In genomic region chr6:10531942-10532341, GRCh38 we compare ENCODE assay signal across 12 cellular contexts. TPM values are rescaled to one million over a fixed set of nuclear protein-coding genes. Genes with fewer than 3 reads are reported as not detected.
DNase-seq lines count a peak whose midpoint lies in the region; ATAC-seq and TF ChIP-seq lines count a peak whose summit lies in the region.
"Had no signal": no experiment of that assay in that cellular context is flagged by ENCODE, and none has a peak within 500 bp of the region (broad histone marks: within the 10 kb centered on the region; RNA-seq: fewer than 3 reads in every experiment).

No MANE protein-coding gene starts in this region.

- no peak for TF ChIP-seq POLR2A in spleen (IDR thresholded peaks at IDR 0.05)

- in situ Hi-C loops in KBM-7 (cut with MboI; ENCODE audit: low pct_unique_long_range_greater_than_20kb, low sequenced_read_pairs) = no loop called here

- no peaks in the 10 kb centered on the region for H3K9me3 ChIP-seq in spleen

- H3K4me3 Mint-ChIP-seq in activated T-cell treated with anti-CD3 and anti-CD28 coated beads, Interleukin-2, amount 50 U/mL, for 24 hours = peak overlapping the region; percentile 38
- H3K4me3 Mint-ChIP-seq in dendritic cell treated with granulocyte-macrophage colony-stimulating factor and Interleukin-4, amounts not matched to agents 40 ng/mL and 50 ng/mL, for 4 days = peak overlapping the region; percentile 75
- H3K4me3 Mint-ChIP-seq in activated T-helper 2 cell treated with anti-CD3 and anti-CD28 coated beads, Interferon-gamma antibody, Interleukin-2, Interleukin-4, amounts not matched to agents 10 μg/mL and 5 μg/mL and 100 μg/mL, durations not matched to agents 14 hours and 24 hours and 36 hours (ENCODE audit: low read depth) = no peak overlapping the region

- peaks cover 3% of the 10 kb centered on the region for H3K36me3 Mint-ChIP-seq in activated T-cell treated with anti-CD3 and anti-CD28 coated beads, Interleukin-2, amount 50 U/mL, for 24 hours (ENCODE audit: low read depth)
- H3K36me3 Mint-ChIP-seq in dendritic cell treated with granulocyte-macrophage colony-stimulating factor and Interleukin-4, amounts not matched to agents 40 ng/mL and 50 ng/mL, for 4 days (ENCODE audit: low read depth) = peaks cover 27% of the 10 kb centered on the region
- H3K36me3 Mint-ChIP-seq in activated T-helper 2 cell treated with anti-CD3 and anti-CD28 coated beads, Interferon-gamma antibody, Interleukin-2, Interleukin-4, amounts not matched to agents 10 μg/mL and 5 μg/mL and 100 μg/mL, durations not matched to agents 14 hours and 24 hours and 36 hours (ENCODE audit: low read depth) = no peaks in the 10 kb centered on the region

- no peaks in the 10 kb centered on the region for H3K9me3 Mint-ChIP-seq in activated T-cell treated with anti-CD3 and anti-CD28 coated beads, Interleukin-2, amount 50 U/mL, for 24 hours
- H3K9me3 Mint-ChIP-seq in dendritic cell treated with granulocyte-macrophage colony-stimulating factor and Interleukin-4, amounts not matched to agents 40 ng/mL and 50 ng/mL, for 4 days = no peaks in the 10 kb centered on the region
- H3K9me3 Mint-ChIP-seq in activated T-helper 2 cell treated with anti-CD3 and anti-CD28 coated beads, Interferon-gamma antibody, Interleukin-2, Interleukin-4, amounts not matched to agents 10 μg/mL and 5 μg/mL and 100 μg/mL, durations not matched to agents 14 hours and 24 hours and 36 hours = no peaks in the 10 kb centered on the region

- intact Hi-C loops in dendritic cell treated with granulocyte-macrophage colony-stimulating factor and Interleukin-4, amounts not matched to agents 40 ng/mL and 50 ng/mL, for 4 days (cut with micrococcal nuclease) = no loop called here
- intact Hi-C loops in spleen (cut with DNase I; ENCODE audit: low total_unique reads) = no loop called here
- intact Hi-C loops in activated T-helper 2 cell treated with anti-CD3 and anti-CD28 coated beads, Interferon-gamma antibody, Interleukin-2, Interleukin-4, amounts not matched to agents 10 μg/mL and 5 μg/mL and 100 μg/mL, durations not matched to agents 14 hours and 24 hours and 36 hours (cut with micrococcal nuclease) = no loop called here

- peak overlapping the region in 3 of 8 donors; percentile 21 to 55 (median 53) for H3K27ac ChIP-seq in spleen
- H3K27ac ChIP-seq: GM23248 had no signal

- peak overlapping the region in 6 of 8 donors; percentile 4 to 73 (median 6) for H3K4me3 ChIP-seq in spleen
- H3K4me3 ChIP-seq: GM23248 had no signal

- no peak for TF ChIP-seq CTCF in spleen (IDR thresholded peaks at IDR 0.05 in 8 of 11, conservative IDR thresholded peaks at IDR 0.05 in 3 of 11)

- H3K27me3 Mint-ChIP-seq in activated T-cell treated with anti-CD3 and anti-CD28 coated beads, Interleukin-2, amount 50 U/mL, for 24 hours = no peaks in the 10 kb centered on the region
- no peaks in the 10 kb centered on the region for H3K27me3 Mint-ChIP-seq in dendritic cell treated with granulocyte-macrophage colony-stimulating factor and Interleukin-4, amounts not matched to agents 40 ng/mL and 50 ng/mL, for 4 days
- no peaks in the 10 kb centered on the region for H3K27me3 Mint-ChIP-seq in activated T-helper 2 cell treated with anti-CD3 and anti-CD28 coated beads, Interferon-gamma antibody, Interleukin-2, Interleukin-4, amounts not matched to agents 10 μg/mL and 5 μg/mL and 100 μg/mL, durations not matched to agents 14 hours and 24 hours and 36 hours (ENCODE audit: low read depth)

- ATAC-seq in GM19351 (IDR thresholded peaks at IDR 0.05; ENCODE audit: unreplicated experiment) = no peak

- no peaks in the 10 kb centered on the region for H3K36me3 ChIP-seq in spleen

- WGBS in spleen, 5 donors = 33 to 50% (median 37%) methylated on average over 9 of the region's 9 CpGs

- peaks cover 32 to 97% (median 85%) of the 10 kb centered on the region in 6 donors for H3K4me1 ChIP-seq in spleen

- DNase-seq in activated T-cell treated with anti-CD3 and anti-CD28 coated beads, Interleukin-2, amount 50 U/mL, for 24 hours = no peak
- DNase-seq in activated T-cell treated with anti-CD3 and anti-CD28 coated beads for 4 hours (no peak), KBM-7 (peak; percentile 54), spleen (no peak), H4 (ENCODE audit: low spot score) (no peak)
- no peak for DNase-seq in activated T-helper 2 cell treated with anti-CD3 and anti-CD28 coated beads, Interferon-gamma antibody, Interleukin-2, Interleukin-4, amounts not matched to agents 10 μg/mL and 5 μg/mL and 100 μg/mL, durations not matched to agents 14 hours and 24 hours and 36 hours (ENCODE audit: low spot score)
- DNase-seq: activated T-cell treated with anti-CD3 and anti-CD28 coated beads, Interleukin-2, amount 50 U/mL, for 1 hour; GM23248; NCI-H2029; stimulated activated CD4-positive, alpha-beta T cell treated with anti-CD3 and anti-CD28 coated beads, Interleukin-2, amount 100 ng/mL, for 24 hours had no signal

- H3K4me1 Mint-ChIP-seq in activated T-cell treated with anti-CD3 and anti-CD28 coated beads, Interleukin-2, amount 50 U/mL, for 24 hours (ENCODE audit: low read depth) = peaks cover 57% of the 10 kb centered on the region
- H3K4me1 Mint-ChIP-seq in dendritic cell treated with granulocyte-macrophage colony-stimulating factor and Interleukin-4, amounts not matched to agents 40 ng/mL and 50 ng/mL, for 4 days (ENCODE audit: low read depth) = peaks cover 81% of the 10 kb centered on the region
- peaks cover 35% of the 10 kb centered on the region for H3K4me1 Mint-ChIP-seq in activated T-helper 2 cell treated with anti-CD3 and anti-CD28 coated beads, Interferon-gamma antibody, Interleukin-2, Interleukin-4, amounts not matched to agents 10 μg/mL and 5 μg/mL and 100 μg/mL, durations not matched to agents 14 hours and 24 hours and 36 hours (ENCODE audit: low read depth)

- no peaks in the 10 kb centered on the region for H3K27me3 ChIP-seq in spleen (replicated peaks in 1 of 7)

- H3K27ac Mint-ChIP-seq in activated T-cell treated with anti-CD3 and anti-CD28 coated beads, Interleukin-2, amount 50 U/mL, for 24 hours = peak overlapping the region; percentile 35
- peak overlapping the region; percentile 86 for H3K27ac Mint-ChIP-seq in dendritic cell treated with granulocyte-macrophage colony-stimulating factor and Interleukin-4, amounts not matched to agents 40 ng/mL and 50 ng/mL, for 4 days
- H3K27ac Mint-ChIP-seq in activated T-helper 2 cell treated with anti-CD3 and anti-CD28 coated beads, Interferon-gamma antibody, Interleukin-2, Interleukin-4, amounts not matched to agents 10 μg/mL and 5 μg/mL and 100 μg/mL, durations not matched to agents 14 hours and 24 hours and 36 hours = no peak overlapping the region

RNA-seq across cellular contexts. Expression of gene GCNT2, which starts 10.8 kb away (rescaled TPM):
- 10 to 100 TPM in 6 of 7 donors, 1 to 10 TPM in 1; 9.8 to 27.2 (median 13.8) TPM for total RNA-seq in spleen
- 1 to 10 TPM; 1.8 to 3.0 (median 2.4) TPM for polyA plus RNA-seq in spleen
- 2.0 and 2.8 TPM in 2 replicates for total RNA-seq in activated T-helper 2 cell treated with anti-CD3 and anti-CD28 coated beads, Interferon-gamma antibody, Interleukin-2, Interleukin-4, amounts not matched to agents 10 μg/mL and 5 μg/mL and 100 μg/mL, durations not matched to agents 14 hours and 24 hours and 36 hours
- 5.4 and 6.8 TPM in 2 replicates for total RNA-seq in H4 (2014; rRNA removed; shearing (Covaris generic))
- total RNA-seq: GM23248 had no signal
- polyA plus RNA-seq: GM23248 had no signal
